34 cellular contexts compared by ENCODE assay signal in genomic region chr12:107107381-107107780, GRCh38.
"Had no signal": no experiment of that assay in that cellular context is flagged by ENCODE, and none has a peak within 500 bp of the region (broad histone marks: within the 10 kb centered on the region; RNA-seq: fewer than 3 reads in every experiment).

No MANE protein-coding gene starts in this region.

- H3K4me3 ChIP-seq: adrenal gland, ascending aorta, body of pancreas, breast epithelium, cardiac muscle cell had no signal

- H3K4me1 ChIP-seq: adrenal gland, ascending aorta, breast epithelium had no signal

- H3K27me3 ChIP-seq: adrenal gland, ascending aorta, body of pancreas, brain microvascular endothelial cell, breast epithelium, cardiac muscle cell had no signal

- H3K27ac ChIP-seq: adrenal gland, ascending aorta, body of pancreas, brain microvascular endothelial cell, breast epithelium, cardiac muscle cell had no signal

- FAIRE-seq: astrocyte, bronchial epithelial cell had no signal

- DNase-seq: activated effector memory CD4-positive, alpha-beta T cell treated with anti-CD3 and anti-CD28 coated beads, Interleukin-2, amount 50 U/mL, for 16 hours; activated effector memory CD4-positive, alpha-beta T cell treated with Interleukin-2 at 50 U/mL for 16 hours; activated gamma-delta T cell; activated gamma-delta T cell treated with Interleukin-2 at 50 U/mL for 16 hours; activated naive CD4-positive, alpha-beta T cell; activated naive CD4-positive, alpha-beta T cell treated with anti-CD3 and anti-CD28 coated beads for 36 hours; activated naive CD4-positive, alpha-beta T cell treated with anti-CD3 and anti-CD28 coated beads, Interleukin-2, amount 10 ng/mL, durations not matched to agents 7 days and 5 days; activated naive CD4-positive, alpha-beta T cell treated with anti-CD3 and anti-CD28 coated beads, Interleukin-2, amount 50 U/mL, for 16 hours; activated naive CD4-positive, alpha-beta T cell treated with Interleukin-2 at 50 U/mL for 16 hours; activated naive CD8-positive, alpha-beta T cell treated with anti-CD3 and anti-CD28 coated beads for 36 hours; activated naive CD8-positive, alpha-beta T cell treated with anti-CD3 and anti-CD28 coated beads, Interleukin-2, amount 10 ng/mL, durations not matched to agents 7 days and 5 days; activated naive CD8-positive, alpha-beta T cell treated with anti-CD3 and anti-CD28 coated beads, Interleukin-2, amount 50 U/mL, for 24 hours; activated T-cell treated with anti-CD3 and anti-CD28 coated beads, Interleukin-2, amount 50 U/mL, for 1 hour; activated T-cell treated with anti-CD3 and anti-CD28 coated beads, Interleukin-2, amount 50 U/mL, for 24 hours; activated T-cell treated with anti-CD3 and anti-CD28 coated beads, Interleukin-2, amount 50 U/mL, for 4 hours; activated T-cell treated with anti-CD3 and anti-CD28 coated beads, Interleukin-2, amount 50 U/mL, for 48 hours; activated T-cell treated with anti-CD3 and anti-CD28 coated beads, Interleukin-2, amount 50 U/mL, for 72 hours; adrenal gland; amniotic stem cell; amygdala; anterior cingulate cortex; aorta; body of pancreas; brain microvascular endothelial cell; caudate nucleus; central memory CD4-positive, alpha-beta T cell; cerebellar nuclear complex had no signal

- H3K9me3 ChIP-seq: adrenal gland, ascending aorta, body of pancreas, breast epithelium had no signal

- H3K36me3 ChIP-seq: adrenal gland, ascending aorta, brain microvascular endothelial cell, breast epithelium, cardiac muscle cell had no signal

- ATAC-seq: activated naive CD4-positive, alpha-beta T cell treated with anti-CD3 and anti-CD28 coated beads, Interleukin-2, amount 50 U/mL, for 72 hours; activated naive CD8-positive, alpha-beta T cell treated with anti-CD3 and anti-CD28 coated beads, Interleukin-2, amount 50 U/mL, for 24 hours; activated T-cell treated with anti-CD3 and anti-CD28 coated beads, Interleukin-2, amount 50 U/mL, for 4 hours; activated T-cell treated with anti-CD3 and anti-CD28 coated beads, Interleukin-2, amount 50 U/mL, for 72 hours; activated T-helper 17 cell treated with anti-CD3 and anti-CD28 coated beads, Interleukin-2, amount 50 U/mL, for 72 hours; body of pancreas had no signal
